21 cellular contexts compared by ENCODE assay signal in genomic region chr5:149280124-149280523, GRCh38. TPM values are rescaled to one million over a fixed set of nuclear protein-coding genes. Genes with fewer than 3 reads are reported as not detected.
DNase-seq lines count a peak whose midpoint lies in the region; ATAC-seq and TF ChIP-seq lines count a peak whose summit lies in the region.
"Had no signal": no experiment of that assay in that cellular context is flagged by ENCODE, and none has a peak within 500 bp of the region (broad histone marks: within the 10 kb centered on the region; RNA-seq: fewer than 3 reads in every experiment).

No MANE protein-coding gene starts in this region.

- H3K27me3 ChIP-seq in breast epithelium (no peaks in the 10 kb centered on the region), PC-9 (ENCODE audit: insufficient read depth, low read depth) (no peaks in the 10 kb centered on the region), psoas muscle (ENCODE audit: insufficient read depth in 3 of 3, low read length in 2 of 3) (no peaks in the 10 kb centered on the region), sigmoid colon (no peaks in the 10 kb centered on the region)
- H3K27me3 ChIP-seq: BLaER1 had no signal

- no peak overlapping the region for H3K27ac Mint-ChIP-seq in MCF 10A (ENCODE audit: low read depth, unreplicated experiment)
- H3K27ac Mint-ChIP-seq: CD4-positive, alpha-beta memory T cell; GM23338 had no signal

- H3K79me2 ChIP-seq in PC-9 (ENCODE audit: low read depth), result no peaks in the 10 kb centered on the region

- H3K4me1 Mint-ChIP-seq in MCF 10A (ENCODE audit: insufficient read depth, unreplicated experiment), result peaks cover 6% of the 10 kb centered on the region
- H3K4me1 Mint-ChIP-seq: CD4-positive, alpha-beta memory T cell; GM23338 had no signal

- BruUV-seq in MCF 10A (replicated peaks; lab: Mats Ljungman, UMichigan) (no TSS peak), PC-9 (replicated peaks; lab: Mats Ljungman, UMichigan) (no TSS peak)

- no peak overlapping the region for H3K4me3 Mint-ChIP-seq in MCF 10A (ENCODE audit: unreplicated experiment)
- H3K4me3 Mint-ChIP-seq: CD4-positive, alpha-beta memory T cell; GM23338 had no signal

- peak overlapping the region; percentile 17 for H3K4me2 ChIP-seq in PC-9
- H3K4me2 ChIP-seq: BLaER1, GM23338 had no signal

- 24 to 56% (median 47%) methylated on average over 1 of the region's 1 CpG for WGBS in psoas muscle, 3 donors
- WGBS in sigmoid colon, 2 donors, result 36 to 40% methylated on average over 1 of the region's 1 CpG

- no peaks in the 10 kb centered on the region for H4K20me1 ChIP-seq in PC-9 (ENCODE audit: insufficient read depth)
- H4K20me1 ChIP-seq: BLaER1 had no signal

- TF ChIP-seq POLR2A in breast epithelium (IDR thresholded peaks at IDR 0.05) (no peak), sigmoid colon (IDR thresholded peaks at IDR 0.05) (no peak)

- no peaks in the 10 kb centered on the region for H3K4me1 ChIP-seq in breast epithelium
- peaks cover 21% of the 10 kb centered on the region for H3K4me1 ChIP-seq in PC-9 (replicated peaks; ENCODE audit: insufficient read depth)
- peaks cover 81% of the 10 kb centered on the region for H3K4me1 ChIP-seq in psoas muscle
- peaks cover 0 to 3% (median 0%) of the 10 kb centered on the region in 4 donors for H3K4me1 ChIP-seq in sigmoid colon
- H3K4me1 ChIP-seq: SJCRH30 had no signal

- DNase-seq in MCF 10A (ENCODE audit: unreplicated experiment) (no peak), breast epithelium (ENCODE audit: low spot score in 2 of 2) (no peak), COR-L47 (lab: John Stamatoyannopoulos, UW) (peak; percentile 72), PC-9 (no peak), psoas muscle (no peak), sigmoid colon (no peak)
- DNase-seq: CD4-positive, alpha-beta memory T cell; DMS53; EL; HCEC 1CT; KBM-7; NCI-H1105 treated with DMSO at 0.1 percent for 48 hours; NCI-H2029; NCI-H510A treated with DMSO at 0.1 percent for 48 hours; PC-3; SJCRH30 had no signal

- H3K9me3 Mint-ChIP-seq in MCF 10A (ENCODE audit: unreplicated experiment), result no peaks in the 10 kb centered on the region
- H3K9me3 Mint-ChIP-seq: GM23338 had no signal

- TF ChIP-seq CTCF in MCF 10A (IDR thresholded peaks at IDR 0.05; ENCODE audit: unreplicated experiment) (peak; percentile 7), breast epithelium (IDR thresholded peaks at IDR 0.05) (no peak), PC-9 (conservative IDR thresholded peaks at IDR 0.05) (no peak), psoas muscle (IDR thresholded peaks at IDR 0.05) (no peak), sigmoid colon (IDR thresholded peaks at IDR 0.05) (no peak)

- no peaks in the 10 kb centered on the region for H3F3A ChIP-seq in PC-9 (ENCODE audit: insufficient read depth, low read depth)

- H3K27ac ChIP-seq in breast epithelium (peak overlapping the region in 1 of 2 donors; percentile 1), PC-9 (no peak overlapping the region; the same call in 1 of the 2 replicates), psoas muscle (peak overlapping the region; percentile 66), sigmoid colon (no peak overlapping the region)
- H3K27ac ChIP-seq: BLaER1, RWPE1, SJCRH30 had no signal

- H3K9me3 ChIP-seq in breast epithelium (no peaks in the 10 kb centered on the region), PC-9 (ENCODE audit: insufficient read depth, low read depth) (no peaks in the 10 kb centered on the region), psoas muscle (no peaks in the 10 kb centered on the region), sigmoid colon (no peaks in the 10 kb centered on the region)
- H3K9me3 ChIP-seq: BLaER1, SJCRH30 had no signal

- TF ChIP-seq EP300 in sigmoid colon (IDR thresholded peaks at IDR 0.05), result no peak

- no peak overlapping the region for H2AFZ ChIP-seq in PC-9
- H2AFZ ChIP-seq: GM23338 had no signal

- no peak overlapping the region for H3K4me3 ChIP-seq in breast epithelium
- no peak overlapping the region for H3K4me3 ChIP-seq in PC-9
- no peak overlapping the region for H3K4me3 ChIP-seq in psoas muscle
- no peak overlapping the region for H3K4me3 ChIP-seq in sigmoid colon
- H3K4me3 ChIP-seq: BLaER1, GM12878, GM23338, SJCRH30 had no signal

- no peak for ATAC-seq in psoas muscle
- ATAC-seq in HG02852 (IDR thresholded peaks at IDR 0.05; ENCODE audit: unreplicated experiment), result no peak
- ATAC-seq: GM12878, GM23338, PC-3 had no signal

- POLR2A ChIA-PET in MCF 10A (lab: Yijun Ruan, JAX) (interaction anchor here (0.8 to 1.3 kb wide), 2 partner anchors 52 to 330 kb away, joined by 3 read pairs; no protein-coding TSS in a partner anchor), PC-9 (lab: Charles Lee; ENCODE audit: unreplicated experiment) (no interaction called here)

- H3K36me3 ChIP-seq in breast epithelium (no peaks in the 10 kb centered on the region), PC-9 (ENCODE audit: low read depth) (no peaks in the 10 kb centered on the region), psoas muscle (ENCODE audit: insufficient read depth in 1 of 2, low read depth in 1 of 2) (no peaks in the 10 kb centered on the region), sigmoid colon (no peaks in the 10 kb centered on the region)
- H3K36me3 ChIP-seq: BLaER1, SJCRH30 had no signal

- intact Hi-C loops in MCF 10A (cut with micrococcal nuclease) (no loop called here), breast epithelium (cut with DNase I; ENCODE audit: low total_unique reads) (no loop called here), PC-9 (cut with micrococcal nuclease; ENCODE audit: unreplicated experiment) (no loop called here), psoas muscle (cut with DNase I) (no loop called here), sigmoid colon (cut with DNase I) (no loop called here)

- no peaks in the 10 kb centered on the region for H3K36me3 Mint-ChIP-seq in MCF 10A (ENCODE audit: insufficient read depth, unreplicated experiment)
- H3K36me3 Mint-ChIP-seq: CD4-positive, alpha-beta memory T cell had no signal

- CTCF ChIA-PET in MCF 10A (lab: Yijun Ruan, JAX) (interaction anchor here (0.8 to 1.1 kb wide), 3 partner anchors 11 to 184 kb away, joined by 4 to 8 read pairs (median 4); no protein-coding TSS in a partner anchor), PC-9 (lab: Charles Lee) (no interaction called here)

- H3K27me3 Mint-ChIP-seq in MCF 10A (ENCODE audit: insufficient read depth, unreplicated experiment), result no peaks in the 10 kb centered on the region

- no peaks in the 10 kb centered on the region for H3K9me2 ChIP-seq in PC-9 (ENCODE audit: insufficient read depth)

RNA-seq across cellular contexts. Expression of gene AFAP1L1, which starts 8.5 kb away (rescaled TPM):
- total RNA-seq in MCF 10A (2022) (4.8 TPM in 2 replicates), breast epithelium (100 to 1,000 TPM in 1 of 3 donors, 10 to 100 TPM in 2; 13.3 to 108 (median 26.5) TPM), PC-9 (2021) (9.6 and 13.2 TPM in 2 replicates), psoas muscle (10 to 100 TPM; 21.0 to 38.6 (median 26.4) TPM), sigmoid colon (1 to 10 TPM; 5.6 to 8.6 (median 7.1) TPM)
- polyA plus RNA-seq in psoas muscle (10 to 100 TPM; 10.8 to 39.9 (median 15.0) TPM), sigmoid colon (1 to 10 TPM in 2 of 3 donors, under 1 TPM in 1; 0.23 to 4.2 (median 3.0) TPM)
- total RNA-seq: CD4-positive, alpha-beta memory T cell; GM12878 had no signal
- polyA plus RNA-seq: CD4-positive, alpha-beta memory T cell had no signal
